Comparison of ENCODE assay signal across 8 cellular contexts in genomic region chr12:2682301-2683282, GRCh38.
DNase-seq lines count a peak whose midpoint lies in the region; ATAC-seq and TF ChIP-seq lines count a peak whose summit lies in the region.

No MANE protein-coding gene starts in this region.

- H3K4me3 Mint-ChIP-seq in activated naive CD4-positive, alpha-beta T cell treated with anti-CD3 and anti-CD28 coated beads for 36 hours = no peak overlapping the region

- H3K27ac Mint-ChIP-seq in activated naive CD4-positive, alpha-beta T cell treated with anti-CD3 and anti-CD28 coated beads for 36 hours = peak overlapping the region; percentile 3

- TF ChIP-seq CTCF in GM12872 (IDR thresholded peaks at IDR 0.05; ENCODE audit: insufficient read depth, low read depth, low read length) = peak; percentile 44

- DNase-seq in AG20443 (ENCODE audit: low spot score) = peak; percentile 51
- DNase-seq in NCI-H774 (lab: John Stamatoyannopoulos, UW) = peak; percentile 83
- peak; percentile 71 for DNase-seq in activated naive CD4-positive, alpha-beta T cell treated with anti-CD3 and anti-CD28 coated beads for 36 hours
- DNase-seq in left cardiac atrium = no peak
- DNase-seq in stimulated activated CD8-positive, alpha-beta memory T cell treated with anti-CD3 and anti-CD28 coated beads, Interleukin-7, amount 100 ng/mL, for 4 hours (ENCODE audit: low read depth in 2 of 2) = peak; percentile 8 to 15

- H3K9me3 Mint-ChIP-seq in activated naive CD4-positive, alpha-beta T cell treated with anti-CD3 and anti-CD28 coated beads for 36 hours = peaks cover 1% of the 10 kb centered on the region

- intact Hi-C loops in activated naive CD4-positive, alpha-beta T cell treated with anti-CD3 and anti-CD28 coated beads for 36 hours (cut with micrococcal nuclease) = loop anchor here (5.0 to 10.0 kb wide), 2 partner anchors 52 to 100 kb away; no protein-coding TSS in a partner anchor
- intact Hi-C loops in left cardiac atrium (cut with DNase I) = no loop called here

- H3K27me3 Mint-ChIP-seq in activated naive CD4-positive, alpha-beta T cell treated with anti-CD3 and anti-CD28 coated beads for 36 hours (ENCODE audit: low read depth) = no peaks in the 10 kb centered on the region

- ATAC-seq in left cardiac atrium (peak; percentile 12 to 13), HG02938 (IDR thresholded peaks at IDR 0.05; ENCODE audit: unreplicated experiment) (no peak), GM18520 (IDR thresholded peaks at IDR 0.05; ENCODE audit: unreplicated experiment) (no peak)

- CTCF ChIA-PET in activated naive CD4-positive, alpha-beta T cell treated with anti-CD3 and anti-CD28 coated beads for 36 hours (lab: Charles Lee) = interaction anchor here (0.8 to 4.4 kb wide), 7 partner anchors 13 to 321 kb away, joined by 3 to 42 read pairs (median 3); no protein-coding TSS in a partner anchor

- peaks cover 5% of the 10 kb centered on the region for H3K4me1 Mint-ChIP-seq in activated naive CD4-positive, alpha-beta T cell treated with anti-CD3 and anti-CD28 coated beads for 36 hours (ENCODE audit: low read depth)

- H3K36me3 Mint-ChIP-seq in activated naive CD4-positive, alpha-beta T cell treated with anti-CD3 and anti-CD28 coated beads for 36 hours (ENCODE audit: low read depth) = no peaks in the 10 kb centered on the region

Comparison
In these comparisons a context has a peak if more than half of its experiments do, and no peak if none do; other contexts are left out.
1. ATAC-seq: peak in left cardiac atrium (2 of 2); none in HG02938 (single experiment) and GM18520 (single experiment).